ENCODE assay signal across 12 cellular contexts in genomic region chr1:27142464-27142863, GRCh38. TPM values are rescaled to one million over a fixed set of nuclear protein-coding genes. Genes with fewer than 3 reads are reported as not detected.
DNase-seq lines count a peak whose midpoint lies in the region; ATAC-seq and TF ChIP-seq lines count a peak whose summit lies in the region.
"Had no signal": no experiment of that assay in that cellular context is flagged by ENCODE, and none has a peak within 500 bp of the region (broad histone marks: within the 10 kb centered on the region; RNA-seq: fewer than 3 reads in every experiment).

No MANE protein-coding gene starts in this region.

- H3K4me3 ChIP-seq in esophagus squamous epithelium (no peak overlapping the region), suprapubic skin (no peak overlapping the region), tibial artery (no peak overlapping the region)
- H3K4me3 ChIP-seq: skin epidermis had no signal

- H3K9me3 ChIP-seq in esophagus squamous epithelium (no peaks in the 10 kb centered on the region), suprapubic skin (no peaks in the 10 kb centered on the region), tibial artery (no peaks in the 10 kb centered on the region)

- WGBS in esophagus squamous epithelium, 2 donors = 30 to 55% methylated on average over 2 of the region's 3 CpGs
- 68% methylated on average over 3 of the region's 3 CpGs for WGBS in suprapubic skin

- no peak for TF ChIP-seq CTCF in WTC11 (IDR thresholded peaks at IDR 0.05)
- TF ChIP-seq CTCF in esophagus squamous epithelium (IDR thresholded peaks at IDR 0.05) = no peak
- TF ChIP-seq CTCF in suprapubic skin (IDR thresholded peaks at IDR 0.05) = no peak
- no peak for TF ChIP-seq CTCF in tibial artery (IDR thresholded peaks at IDR 0.05)

- H3K4me1 Mint-ChIP-seq in activated naive CD4-positive, alpha-beta T cell treated with anti-CD3 and anti-CD28 coated beads for 36 hours (ENCODE audit: low read depth) = peaks cover 48% of the 10 kb centered on the region
- peaks cover 64% of the 10 kb centered on the region for H3K4me1 Mint-ChIP-seq in WTC11

- no peaks in the 10 kb centered on the region for H3K27me3 Mint-ChIP-seq in activated naive CD4-positive, alpha-beta T cell treated with anti-CD3 and anti-CD28 coated beads for 36 hours (ENCODE audit: low read depth)
- no peaks in the 10 kb centered on the region for H3K27me3 Mint-ChIP-seq in WTC11 (ENCODE audit: low read depth)

- H3K27me3 ChIP-seq in esophagus squamous epithelium (no peaks in the 10 kb centered on the region), suprapubic skin (no peaks in the 10 kb centered on the region), tibial artery (no peaks in the 10 kb centered on the region)

- TF ChIP-seq POLR2A in esophagus squamous epithelium (IDR thresholded peaks at IDR 0.05) (no peak), suprapubic skin (IDR thresholded peaks at IDR 0.05) (no peak)

- no peak for TF ChIP-seq EP300 in suprapubic skin (IDR thresholded peaks at IDR 0.05)

- H3K27ac ChIP-seq in esophagus squamous epithelium (peak overlapping the region in 3 of 4 donors; percentile 7 to 81 (median 76)), suprapubic skin (peak overlapping the region; percentile 40), tibial artery (no peak overlapping the region), caudate nucleus (ENCODE audit: low read depth, low read length) (no peak overlapping the region)

- ATAC-seq in WTC11 = peak; percentile 47

- POLR2A ChIA-PET in WTC11 (lab: Charles Lee) = interaction anchor here (1.0 to 3.6 kb wide), 2 partner anchors 12 to 52 kb away, joined by 3 to 25 read pairs; partner anchors contain the start of gene SLC9A1

- H3K36me3 Mint-ChIP-seq in activated naive CD4-positive, alpha-beta T cell treated with anti-CD3 and anti-CD28 coated beads for 36 hours (ENCODE audit: low read depth) = peaks cover 2% of the 10 kb centered on the region
- 0 out of 2 replicates have a peak, but pooled peaks cover 3% of the 10 kb centered on the region for H3K36me3 Mint-ChIP-seq in WTC11

- H3K4me1 ChIP-seq in esophagus squamous epithelium = peaks cover 51 to 93% (median 72%) of the 10 kb centered on the region in 3 donors
- peaks cover 91% of the 10 kb centered on the region for H3K4me1 ChIP-seq in suprapubic skin
- H3K4me1 ChIP-seq in tibial artery = peaks cover 0 to 83% (median 42%) of the 10 kb centered on the region in 4 donors

- DNase-seq in activated naive CD4-positive, alpha-beta T cell treated with anti-CD3 and anti-CD28 coated beads for 36 hours = peak; percentile 66
- DNase-seq in activated naive CD4-positive, alpha-beta T cell treated with Interleukin-2 at 50 U/mL for 16 hours = no peak
- DNase-seq in WTC11 (ENCODE audit: low spot score) = no peak
- no peak for DNase-seq in esophagus squamous epithelium (lab: John Stamatoyannopoulos, UW)
- DNase-seq in suprapubic skin (ENCODE audit: low spot score in 2 of 2) = no peak
- DNase-seq in GM19238 (ENCODE audit: insufficient read length, low spot score) = no peak
- DNase-seq in tibial artery = no peak
- DNase-seq in caudate nucleus (lab: John Stamatoyannopoulos, UW) = no peak
- DNase-seq: activated gamma-delta T cell, NCI-H2171 treated with DMSO at 0.1 percent for 48 hours, SW 1271 had no signal

- H3K27ac Mint-ChIP-seq in activated naive CD4-positive, alpha-beta T cell treated with anti-CD3 and anti-CD28 coated beads for 36 hours = peak overlapping the region; percentile 76
- peak overlapping the region; percentile 61; the same call in 1 of the 2 replicates for H3K27ac Mint-ChIP-seq in WTC11

- intact Hi-C loops in activated naive CD4-positive, alpha-beta T cell treated with anti-CD3 and anti-CD28 coated beads for 36 hours (cut with micrococcal nuclease) = no loop called here
- intact Hi-C loops in esophagus squamous epithelium (cut with DNase I) (no loop called here), tibial artery (cut with DNase I; ENCODE audit: low total_unique reads) (no loop called here)

- no peak overlapping the region for H3K4me3 Mint-ChIP-seq in activated naive CD4-positive, alpha-beta T cell treated with anti-CD3 and anti-CD28 coated beads for 36 hours
- no peak overlapping the region for H3K4me3 Mint-ChIP-seq in WTC11

- no peaks in the 10 kb centered on the region for H3K9me3 Mint-ChIP-seq in activated naive CD4-positive, alpha-beta T cell treated with anti-CD3 and anti-CD28 coated beads for 36 hours
- no peaks in the 10 kb centered on the region for H3K9me3 Mint-ChIP-seq in WTC11

- CTCF ChIA-PET in activated naive CD4-positive, alpha-beta T cell treated with anti-CD3 and anti-CD28 coated beads for 36 hours (lab: Charles Lee) = interaction anchor here (0.8 to 1.1 kb wide), 3 partner anchors 10 to 40 kb away, joined by 3 to 7 read pairs (median 3); no protein-coding TSS in a partner anchor
- CTCF ChIA-PET in WTC11 (lab: Charles Lee) = interaction anchor here (0.6 to 2.0 kb wide), 8 partner anchors 12 to 209 kb away, joined by 3 to 9 read pairs (median 3); partner anchors contain the start of genes SLC9A1 and WDTC1

- no peaks in the 10 kb centered on the region for H3K36me3 ChIP-seq in esophagus squamous epithelium
- H3K36me3 ChIP-seq in suprapubic skin = no peaks in the 10 kb centered on the region
- H3K36me3 ChIP-seq in tibial artery = no peaks in the 10 kb centered on the region

TF ChIP-seq in WTC11, 78 proteins besides CTCF, POLR2A, EP300 and RAD21 (continues in another document):
- TF ChIP-seq SMAD4 (CRISPR knock-in tag; IDR thresholded peaks at IDR 0.05) (no peak), FOXK1 (CRISPR knock-in tag; IDR thresholded peaks at IDR 0.05) (no peak), AFF4 (CRISPR knock-in tag; IDR thresholded peaks at IDR 0.05; ENCODE audit: borderline replicate concordance) (no peak), ERG (CRISPR knock-in tag; IDR thresholded peaks at IDR 0.05) (no peak)

RNA-seq across cellular contexts. Expression of gene SLC9A1, which starts 12.5 kb away (rescaled TPM):
- total RNA-seq in activated naive CD4-positive, alpha-beta T cell treated with anti-CD3 and anti-CD28 coated beads for 36 hours = 10 to 100 TPM; 15.4 to 16.5 TPM
- total RNA-seq in WTC11 (2021) (22.0 to 25.1 TPM (median 22.5 TPM) in 3 replicates), esophagus squamous epithelium (10 to 100 TPM; 11.4 to 18.8 (median 16.6) TPM), suprapubic skin (10 to 100 TPM; 18.1 to 28.1 (median 25.2) TPM)

Comparison
In these comparisons a context has a peak if more than half of its experiments do, and no peak if none do; other contexts are left out.
1. H3K27ac ChIP-seq: peak in esophagus squamous epithelium (3 of 4) and suprapubic skin (single experiment); none in tibial artery (0 of 2) and caudate nucleus (single experiment).